2 cellular contexts compared by ENCODE assay signal in genomic region chr22:31637938-31638618, GRCh38.
TF ChIP-seq lines count a peak whose summit lies in the region.

No MANE protein-coding gene starts in this region.

TF ChIP-seq in liver, 16 proteins besides CTCF, POLR2A, EP300 and RAD21:
- TF ChIP-seq REST (IDR thresholded peaks at IDR 0.05) (no peak), FOXA1 (IDR thresholded peaks at IDR 0.05) (no peak), ZBTB33 (IDR thresholded peaks at IDR 0.05) (no peak), MAX (IDR thresholded peaks at IDR 0.05) (no peak), SP1 (IDR thresholded peaks at IDR 0.05) (no peak), EGR1 (IDR thresholded peaks at IDR 0.05; ENCODE audit: low read depth in 2 of 2) (no peak), NR2F2 (IDR thresholded peaks at IDR 0.05) (no peak), JUND (IDR thresholded peaks at IDR 0.05) (no peak), HNF4A (conservative IDR thresholded peaks at IDR 0.05) (no peak), YY1 (IDR thresholded peaks at IDR 0.05) (no peak), RXRA (IDR thresholded peaks at IDR 0.05) (no peak), GABPA (IDR thresholded peaks at IDR 0.05 in 1 of 2, conservative IDR thresholded peaks at IDR 0.05 in 1 of 2) (no peak), HNF4G (IDR thresholded peaks at IDR 0.05) (no peak), ATF3 (IDR thresholded peaks at IDR 0.05) (no peak), TAF1 (conservative IDR thresholded peaks at IDR 0.05) (no peak), FOXA2 (IDR thresholded peaks at IDR 0.05) (no peak)

TF ChIP-seq in HepG2, 621 proteins besides CTCF, POLR2A, EP300 and RAD21:
- no peak for TF ChIP-seq ZNF777 (CRISPR knock-in tag; IDR thresholded peaks at IDR 0.05)
- no peak for TF ChIP-seq ADNP (CRISPR knock-in tag; IDR thresholded peaks at IDR 0.05)
- TF ChIP-seq ZBTB26 (CRISPR knock-in tag; IDR thresholded peaks at IDR 0.05; ENCODE audit: borderline replicate concordance): no peak
- TF ChIP-seq ZSCAN25 (CRISPR knock-in tag; IDR thresholded peaks at IDR 0.05): no peak
- no peak for TF ChIP-seq BCL6 (CRISPR knock-in tag; IDR thresholded peaks at IDR 0.05)
- TF ChIP-seq ZNF24 (IDR thresholded peaks at IDR 0.05): no peak
- no peak for TF ChIP-seq ZNF33B (CRISPR knock-in tag; IDR thresholded peaks at IDR 0.05)
- TF ChIP-seq TRIM24 (CRISPR knock-in tag; IDR thresholded peaks at IDR 0.05): no peak
- no peak for TF ChIP-seq WIZ (CRISPR knock-in tag; IDR thresholded peaks at IDR 0.05)
- no peak for TF ChIP-seq RBFOX2 (IDR thresholded peaks at IDR 0.05; ENCODE audit: low read depth, low read length)
- no peak for TF ChIP-seq SMARCC2 (IDR thresholded peaks at IDR 0.05)
- TF ChIP-seq PATZ1 (CRISPR knock-in tag; IDR thresholded peaks at IDR 0.05): no peak
- TF ChIP-seq ZNF251 (CRISPR knock-in tag; IDR thresholded peaks at IDR 0.05): no peak
- TF ChIP-seq ELF1 (CRISPR knock-in tag; IDR thresholded peaks at IDR 0.05): no peak
